In genomic region chr6:76681781-76682180, GRCh38 we compare ENCODE assay signal across 15 cellular contexts.
"Had no signal": no experiment of that assay in that cellular context is flagged by ENCODE, and none has a peak within 500 bp of the region (broad histone marks: within the 10 kb centered on the region; RNA-seq: fewer than 3 reads in every experiment).

No MANE protein-coding gene starts in this region.

- DNase-seq: activated B cell treated with CpG ODN at 0.5 μM for 24 hours; activated CD4-positive, alpha-beta T cell treated with anti-CD3 and anti-CD28 coated beads, Interleukin-2, amount 10 ng/mL, durations not matched to agents 7 days and 5 days; activated CD8-positive, alpha-beta memory T cell treated with anti-CD3 and anti-CD28 coated beads for 24 hours; activated naive CD4-positive, alpha-beta T cell treated with anti-CD3 and anti-CD28 coated beads, Interleukin-2, amount 50 U/mL, for 16 hours; amygdala; foreskin keratinocyte; mesenchymal stem cell; nephron progenitor cell; sigmoid colon; stimulated activated CD4-positive, alpha-beta T cell treated with anti-CD3 and anti-CD28 coated beads, Interleukin-2, amount 100 ng/mL, for 48 hours; stimulated activated naive CD4-positive, alpha-beta T cell treated with Interleukin-2 at 50 U/mL for 16 hours; T-helper 2 cell; upper lobe of right lung had no signal

- H3K4me3 ChIP-seq: breast epithelium, sigmoid colon, suprapubic skin, upper lobe of right lung had no signal
